In genomic region chr7:139340808-139341057, GRCh38 we compare ENCODE assay signal across 8 cellular contexts. TPM values are rescaled to one million over a fixed set of nuclear protein-coding genes. Genes with fewer than 3 reads are reported as not detected.
DNase-seq lines count a peak whose midpoint lies in the region; ATAC-seq and TF ChIP-seq lines count a peak whose summit lies in the region.

No MANE protein-coding gene starts in this region.

- H3K4me3 ChIP-seq in BE2C (ENCODE audit: low read depth, low read length) (peak overlapping the region; percentile 98), astrocyte of the cerebellum (ENCODE audit: low read depth, low read length) (peak overlapping the region; percentile 93), right lobe of liver (peak overlapping the region; percentile 55 to 91 (median 77)), upper lobe of left lung (peak overlapping the region; percentile 60 to 89 (median 68))

- ATAC-seq in HG03457 (IDR thresholded peaks at IDR 0.05; ENCODE audit: unreplicated experiment) (peak; percentile 2), right lobe of liver (no peak), upper lobe of left lung (ENCODE audit: low FRiP score in 2 of 2) (peak in 1 of 2 donors; percentile 51)

- no peaks in the 10 kb centered on the region for H3K27me3 ChIP-seq in BE2C
- no peaks in the 10 kb centered on the region for H3K27me3 ChIP-seq in right lobe of liver
- H3K27me3 ChIP-seq in upper lobe of left lung, result no peaks in the 10 kb centered on the region

- DNase-seq in BE2C (no peak), astrocyte of the cerebellum (ENCODE audit: low read depth) (no peak), right lobe of liver (no peak), upper lobe of left lung (peak in 1 of 2 donors; percentile 85), D341Med (ENCODE audit: low spot score) (no peak), NCI-H748 treated with DMSO at 0.1 percent for 48 hours (lab: John Stamatoyannopoulos, UW) (no peak)
- DNase-seq in central memory CD4-positive, alpha-beta T cell, result no peak

- intact Hi-C loops in right lobe of liver (cut with DNase I), result no loop called here

- TF ChIP-seq CTCF in BE2C (IDR thresholded peaks at IDR 0.05; ENCODE audit: low read depth, low read length), result no peak
- TF ChIP-seq CTCF in astrocyte of the cerebellum (IDR thresholded peaks at IDR 0.05; ENCODE audit: low read depth, low read length, missing control alignments), result no peak
- TF ChIP-seq CTCF in right lobe of liver (IDR thresholded peaks at IDR 0.05), result no peak
- TF ChIP-seq CTCF in upper lobe of left lung (IDR thresholded peaks at IDR 0.05), result no peak

- TF ChIP-seq POLR2A in right lobe of liver (IDR thresholded peaks at IDR 0.05) (no peak), upper lobe of left lung (IDR thresholded peaks at IDR 0.05) (no peak)

- in situ Hi-C loops in astrocyte of the cerebellum (cut with HindIII; ENCODE audit: low sequenced_read_pairs), result no loop called here

- H3K9me3 ChIP-seq in BE2C (no peaks in the 10 kb centered on the region), right lobe of liver (no peaks in the 10 kb centered on the region), upper lobe of left lung (peaks cover 0 to 6% (median 0%) of the 10 kb centered on the region in 4 donors)

- H3K27ac ChIP-seq in right lobe of liver (peak overlapping the region; percentile 99 to 100 (median 100)), upper lobe of left lung (peak overlapping the region; percentile 96 to 100 (median 99))

- H3K36me3 ChIP-seq in BE2C, result peaks cover 3% of the 10 kb centered on the region
- H3K36me3 ChIP-seq in right lobe of liver, result peaks cover 0 to 3% (median 0%) of the 10 kb centered on the region in 4 donors
- peaks cover 0 to under 1% (median 0%) of the 10 kb centered on the region in 4 donors for H3K36me3 ChIP-seq in upper lobe of left lung

- H3K4me1 ChIP-seq in BE2C, result no peaks in the 10 kb centered on the region
- no peaks in the 10 kb centered on the region for H3K4me1 ChIP-seq in right lobe of liver
- H3K4me1 ChIP-seq in upper lobe of left lung, result peaks cover 6 to 14% (median 9%) of the 10 kb centered on the region in 4 donors

- TF ChIP-seq EP300 in upper lobe of left lung (IDR thresholded peaks at IDR 0.05), result no peak

- under 1% methylated on average over 9 of the region's 9 CpGs for WGBS in right lobe of liver (ENCODE audit: insufficient coverage, low coverage, low lambda C conversion rate, missing lambda C conversion rate)
- WGBS in upper lobe of left lung, 2 donors, result 0 to 1% methylated on average over 5 to 9 of the region's 9 CpGs

RNA-seq across cellular contexts. Expression of gene FMC1, which starts 0.4 kb away (rescaled TPM):
- 72.1 TPM for polyA plus RNA-seq in BE2C (2012; ENCODE audit: insufficient read depth, insufficient read length, low read depth)
- total RNA-seq in right lobe of liver (10 to 100 TPM in 2 of 6 experiments, 1 to 10 TPM in 4; 4.4 to 17.7 (median 6.2) TPM), upper lobe of left lung (10 to 100 TPM in 2 of 6 donors, 1 to 10 TPM in 4; 2.1 to 19.7 (median 9.2) TPM)

RNA-seq across cellular contexts. Expression of gene LUC7L2, which starts 19.0 kb away (rescaled TPM):
- 107 TPM for polyA plus RNA-seq in BE2C (2012; ENCODE audit: insufficient read depth, insufficient read length, low read depth)
- total RNA-seq in right lobe of liver, result 10 to 100 TPM; 23.2 to 40.0 (median 36.3) TPM
- total RNA-seq in upper lobe of left lung, result 100 to 1,000 TPM in 2 of 6 donors, 10 to 100 TPM in 4; 57.0 to 133 (median 91.8) TPM
